In the genomic region with DNA sequence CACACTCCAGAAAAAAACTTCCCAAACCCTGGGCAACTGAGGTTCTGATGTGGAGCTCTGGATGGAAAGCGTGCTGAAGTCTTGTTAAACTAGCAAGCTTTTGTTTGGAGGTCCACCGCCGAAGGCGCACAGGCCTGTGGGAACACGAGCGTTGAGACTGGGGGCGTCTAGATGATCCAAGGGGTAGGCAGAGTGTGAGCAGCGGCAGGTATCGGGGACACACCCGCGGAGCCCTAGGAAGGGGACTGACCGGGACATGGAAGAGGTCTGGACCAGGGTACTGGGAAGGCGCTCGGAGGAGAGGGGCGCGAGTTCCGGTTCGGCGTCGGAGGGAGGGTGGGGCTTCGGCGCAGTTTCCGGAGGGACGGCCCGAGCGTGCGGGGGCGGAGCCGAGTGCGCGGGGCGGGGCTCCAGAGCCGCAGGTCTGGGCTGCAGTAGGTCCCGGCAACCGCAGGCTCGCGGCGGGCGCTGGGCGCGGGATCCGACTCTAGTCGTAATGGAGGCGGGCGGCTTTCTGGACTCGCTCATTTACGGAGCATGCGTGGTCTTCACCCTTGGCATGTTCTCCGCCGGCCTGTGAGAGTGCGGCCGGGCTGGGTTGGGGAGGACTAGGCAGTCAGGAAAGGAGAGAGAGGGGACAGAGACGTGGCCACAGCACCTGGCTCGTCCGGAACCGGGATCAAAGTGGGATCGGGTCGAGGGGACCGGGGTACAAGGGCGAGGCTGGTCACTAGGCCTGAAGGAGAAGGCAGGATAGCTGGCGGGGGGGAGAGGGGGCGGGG, we compare ENCODE assay signal across 8 cellular contexts. TPM values are rescaled to one million over a fixed set of nuclear protein-coding genes. Genes with fewer than 3 reads are reported as not detected.
DNase-seq lines count a peak whose midpoint lies in the region; TF ChIP-seq lines count a peak whose summit lies in the region.

SLC50A1 (plus strand) TSS at position 437 of the 782 bp plus-strand sequence; CDS start at position 497, 60 bp downstream.

- peaks cover 40 to 53% (median 52%) of the 10 kb centered on the region in 3 donors for H3K4me1 Mint-ChIP-seq in CD8-positive, alpha-beta memory T cell

- no peaks in the 10 kb centered on the region for H3K36me3 ChIP-seq in CD8-positive, alpha-beta memory T cell (ENCODE audit: insufficient read depth, low read length)

- H3K9me3 Mint-ChIP-seq in CD8-positive, alpha-beta memory T cell: no peaks in the 10 kb centered on the region

- peak within 1 kb of the TSS; percentile 99 for H3K4me3 ChIP-seq in CD8-positive, alpha-beta memory T cell (ENCODE audit: low read length)

- CTCF ChIA-PET in CD8-positive, alpha-beta memory T cell (lab: Charles Lee): interaction anchor here (0.6 to 1.7 kb wide), 13 partner anchors 9 to 551 kb away, joined by 3 to 11 read pairs (median 3); partner anchors contain the start of gene KRTCAP2

- peaks cover 0 to 21% (median 1%) of the 10 kb centered on the region in 3 donors for H3K36me3 Mint-ChIP-seq in CD8-positive, alpha-beta memory T cell

- peak within 1 kb of the TSS; percentile 93 for H3K27ac ChIP-seq in CD8-positive, alpha-beta memory T cell (ENCODE audit: low read depth, low read length)

- TF ChIP-seq CTCF in GM20000 (IDR thresholded peaks at IDR 0.05; ENCODE audit: extremely low read depth, missing control alignments): no peak

- peaks cover 5 to 6% of the 10 kb centered on the region in 2 donors for H3K27me3 Mint-ChIP-seq in CD8-positive, alpha-beta memory T cell

- H3K27ac Mint-ChIP-seq in CD8-positive, alpha-beta memory T cell: peak within 1 kb of the TSS; percentile 94 to 100 (median 99)

- peaks cover 24% of the 10 kb centered on the region for H3K4me1 ChIP-seq in CD8-positive, alpha-beta memory T cell (ENCODE audit: insufficient read depth, low read length)

- H3K27me3 ChIP-seq in CD8-positive, alpha-beta memory T cell (ENCODE audit: insufficient read depth, low read length, poor library complexity, severe bottlenecking): no peaks in the 10 kb centered on the region

- peak; percentile 90 to 93 (median 91) for DNase-seq in CD8-positive, alpha-beta memory T cell
- DNase-seq in GM20000 (ENCODE audit: low spot score) (peak; percentile 96), HT-29 (ENCODE audit: low spot score) (peak; percentile 94), medulla oblongata (ENCODE audit: extremely low spot score) (peak; percentile 90)
- peak; percentile 93 for DNase-seq in NK-92 treated with Interleukin-12 subunit alpha and Interleukin-12 subunit beta, amount 100 ng/mL, for 24 hours (lab: John Stamatoyannopoulos, UW)
- peak; percentile 70 to 89 for DNase-seq in activated CD8-positive, alpha-beta memory T cell treated with anti-CD3 and anti-CD28 coated beads for 1 hour (ENCODE audit: extremely low read depth in 1 of 2, low read depth in 1 of 2)
- DNase-seq in effector CD4-positive, alpha-beta T cell: peak; percentile 87
- peak; percentile 89 to 92 (median 90) for DNase-seq in stimulated activated CD4-positive, alpha-beta T cell treated with anti-CD3 and anti-CD28 coated beads, TNF-alpha, amount 100 ng/mL, for 48 hours (ENCODE audit: low read depth in 3 of 3)

- H3K4me3 Mint-ChIP-seq in CD8-positive, alpha-beta memory T cell: peak within 1 kb of the TSS; percentile 94 to 100 (median 97)

- no peaks in the 10 kb centered on the region for H3K9me3 ChIP-seq in CD8-positive, alpha-beta memory T cell (ENCODE audit: low read length)

- POLR2A ChIA-PET in CD8-positive, alpha-beta memory T cell (lab: Charles Lee): interaction anchor here (0.6 to 0.9 kb wide), 2 partner anchors 37 to 158 kb away, joined by 3 to 5 read pairs; partner anchors contain the start of gene KRTCAP2

RNA-seq across cellular contexts. Expression of gene SLC50A1, which starts in this region (rescaled TPM):
- 10 to 100 TPM; 43.4 to 47.2 TPM for total RNA-seq in CD8-positive, alpha-beta memory T cell
- polyA plus RNA-seq in CD8-positive, alpha-beta memory T cell: 49.5 TPM
- total RNA-seq in HT-29 (2014; rRNA removed; shearing (Covaris generic)): 38.8 and 47.5 TPM in 2 replicates

Comparison
In these comparisons a context has a peak if more than half of its experiments do, and no peak if none do; other contexts are left out.
1. Peak in every context shown above with its lines: DNase-seq, H3K4me3 ChIP-seq and H3K27ac ChIP-seq.